In genomic region chr11:82059505-82059904, GRCh38 we compare ENCODE assay signal across 8 cellular contexts.
"Had no signal": no experiment of that assay in that cellular context is flagged by ENCODE, and none has a peak within 500 bp of the region (broad histone marks: within the 10 kb centered on the region; RNA-seq: fewer than 3 reads in every experiment).

No MANE protein-coding gene starts in this region.

- ATAC-seq: GM12878 had no signal

- DNase-seq: GDM1, GF-D8 had no signal

- H3K4me3 ChIP-seq: GM12878 had no signal

- FAIRE-seq: G401.6, GM12878, GM12891, GM12892, GM18507, GM19239 had no signal
